Comparison of ENCODE assay signal across 8 cellular contexts in genomic region chr22:17121235-17122195, GRCh38. TPM values are rescaled to one million over a fixed set of nuclear protein-coding genes. Genes with fewer than 3 reads are reported as not detected.
DNase-seq lines count a peak whose midpoint lies in the region; ATAC-seq and TF ChIP-seq lines count a peak whose summit lies in the region.

Gene TMEM121B (minus strand): TSS chr22:17121360. CDS start chr22:17121127, 233 bp downstream.

- no peaks in the 10 kb centered on the region for H4K20me1 ChIP-seq in SK-N-SH (ENCODE audit: insufficient read depth)

- no peaks in the 10 kb centered on the region for H3K79me2 ChIP-seq in SK-N-SH (ENCODE audit: insufficient read depth)

- TF ChIP-seq EP300 in SK-N-SH (IDR thresholded peaks at IDR 0.05; ENCODE audit: borderline replicate concordance in 1 of 2, low read depth in 1 of 2, low read length in 1 of 2): no peak
- no peak for TF ChIP-seq EP300 in suprapubic skin (IDR thresholded peaks at IDR 0.05)

- H3K36me3 ChIP-seq in SK-N-SH (replicated peaks in 1 of 2; ENCODE audit: control insufficient read depth in 1 of 2, insufficient read depth in 2 of 2, low read length in 1 of 2): no peaks in the 10 kb centered on the region
- H3K36me3 ChIP-seq in endocrine pancreas (ENCODE audit: control insufficient read depth, insufficient read depth, low read length): no peaks in the 10 kb centered on the region
- no peaks in the 10 kb centered on the region for H3K36me3 ChIP-seq in suprapubic skin

- no peak for TF ChIP-seq POLR2A in suprapubic skin (IDR thresholded peaks at IDR 0.05)

- H3K9ac ChIP-seq in SK-N-SH (no peak within 1 kb of the TSS), endocrine pancreas (ENCODE audit: control insufficient read depth, insufficient read depth, low read length) (peak within 1 kb of the TSS; percentile 89)

- no peak for TF ChIP-seq CTCF in SK-N-SH (IDR thresholded peaks at IDR 0.05)
- no peak for TF ChIP-seq CTCF in suprapubic skin (IDR thresholded peaks at IDR 0.05)

- 30% methylated on average over 31 of the region's 69 CpGs for WGBS in SK-N-SH (ENCODE audit: low lambda C conversion rate)
- 27% methylated on average over 13 of the region's 69 CpGs for WGBS in suprapubic skin

- CTCF ChIA-PET in SK-N-SH (lab: Yijun Ruan, JAX): interaction anchor here (1.2 kb wide), 3 partner anchors 11 to 36 kb away, joined by 3 to 5 read pairs (median 3); no protein-coding TSS in a partner anchor

- DNase-seq in DMS79 treated with DMSO at 0.1 percent for 48 hours (lab: John Stamatoyannopoulos, UW) (peak; percentile 82), MV-4-11 (lab: John Stamatoyannopoulos, UW) (peak; percentile 63), SK-N-SH (peak; percentile 95), lung microvascular endothelial cell (ENCODE audit: low read depth in 2 of 2) (peak; percentile 42 to 43), suprapubic skin (ENCODE audit: low spot score in 2 of 2) (no peak)

- ATAC-seq in GM21423 (IDR thresholded peaks at IDR 0.05; ENCODE audit: unreplicated experiment): no peak
- ATAC-seq in GM21381 (IDR thresholded peaks at IDR 0.05; ENCODE audit: unreplicated experiment): no peak

- peak within 1 kb of the TSS; percentile 75 for H3K4me2 ChIP-seq in SK-N-SH

- H3F3A ChIP-seq in SK-N-SH (replicated peaks; ENCODE audit: insufficient read depth): peaks cover 5% of the 10 kb centered on the region

- H2AFZ ChIP-seq in SK-N-SH (ENCODE audit: low read depth): no peak within 1 kb of the TSS

- H3K4me3 ChIP-seq in SK-N-SH (ENCODE audit: low read depth in 2 of 2, low read length in 1 of 2) (peak within 1 kb of the TSS; percentile 49 to 57), endocrine pancreas (ENCODE audit: control insufficient read depth, insufficient read depth, low read length) (no peak within 1 kb of the TSS), suprapubic skin (peak within 1 kb of the TSS; percentile 62)

- H3K27ac ChIP-seq in SK-N-SH (ENCODE audit: low read depth in 2 of 2, low read length in 1 of 2) (peak within 1 kb of the TSS in 1 of 2 experiments; percentile 50; a peak in 1 of 4 replicates), suprapubic skin (no peak within 1 kb of the TSS)

- H3K27me3 ChIP-seq in SK-N-SH (ENCODE audit: insufficient read depth): peaks cover 9% of the 10 kb centered on the region; the same call in 1 of the 2 replicates
- no peaks in the 10 kb centered on the region for H3K27me3 ChIP-seq in endocrine pancreas (ENCODE audit: control insufficient read depth, insufficient read depth, low read length)
- H3K27me3 ChIP-seq in suprapubic skin: peaks cover 36% of the 10 kb centered on the region

- POLR2A ChIA-PET in SK-N-SH (lab: Yijun Ruan, JAX): interaction anchor here (0.6 to 1.7 kb wide), 4 partner anchors 16 to 262 kb away, joined by 3 to 6 read pairs (median 3); no protein-coding TSS in a partner anchor

- no peak for TF ChIP-seq RAD21 in SK-N-SH (IDR thresholded peaks at IDR 0.05; ENCODE audit: low read length)

- H3K9me3 ChIP-seq in SK-N-SH (no peaks in the 10 kb centered on the region), endocrine pancreas (ENCODE audit: control insufficient read depth, low read length) (no peaks in the 10 kb centered on the region), suprapubic skin (no peaks in the 10 kb centered on the region)

- H3K9me2 ChIP-seq in SK-N-SH: no peaks in the 10 kb centered on the region

- peaks cover 0 to 5% of the 10 kb centered on the region in 2 experiments; a peak in 1 of 4 replicates for H3K4me1 ChIP-seq in SK-N-SH (ENCODE audit: control insufficient read depth in 1 of 2, insufficient read depth in 2 of 2, low read depth in 1 of 2, low read length in 1 of 2)
- no peaks in the 10 kb centered on the region for H3K4me1 ChIP-seq in endocrine pancreas (ENCODE audit: control insufficient read depth, insufficient read depth, low read length)
- H3K4me1 ChIP-seq in suprapubic skin: peaks cover 35% of the 10 kb centered on the region

TF ChIP-seq in SK-N-SH, 30 proteins besides CTCF, POLR2A, EP300 and RAD21:
- TF ChIP-seq CHD2 (IDR thresholded peaks at IDR 0.05; ENCODE audit: low read length, partially characterized antibody) (peak; percentile 28), MXI1 (IDR thresholded peaks at IDR 0.05; ENCODE audit: low read depth, low read length) (peak; percentile 41; the same call in 1 of the 2 replicates), TAF1 (IDR thresholded peaks at IDR 0.05; ENCODE audit: borderline replicate concordance, low read depth, low read length) (no peak), RXRA (IDR thresholded peaks at IDR 0.05; ENCODE audit: borderline replicate concordance, low read depth) (no peak), ZBTB33 (IDR thresholded peaks at IDR 0.05; ENCODE audit: borderline replicate concordance, low read depth) (no peak), POLR2AphosphoS5 (IDR thresholded peaks at IDR 0.05; ENCODE audit: low read depth, low read length) (no peak)

RNA-seq across cellular contexts. Expression of gene TMEM121B, which starts in this region (rescaled TPM):
- polyA plus RNA-seq in SK-N-SH (2012; rRNA removed): 0.08 and 0.13 TPM in 2 replicates
- polyA plus RNA-seq in SK-N-SH (2012; cell fraction: cytosol; rRNA removed): 0.12 and 0.21 TPM in 2 replicates
- 0.36 and 0.63 TPM in 2 replicates for polyA plus RNA-seq in SK-N-SH (2012; cell fraction: nucleus; rRNA removed)
- total RNA-seq in lung microvascular endothelial cell (under 0.01 TPM in 2 replicates), suprapubic skin (1 to 10 TPM in 3 of 4 donors, under 1 TPM in 1; 0.76 to 1.9 (median 1.6) TPM)

Comparison
In these comparisons a context has a peak if more than half of its experiments do, and no peak if none do; other contexts are left out.
1. Peak in DNase-seq, H3K4me3 ChIP-seq and H3K4me2 ChIP-seq in SK-N-SH; RNA of the gene not detected or under 1 TPM.
2. Peak in DNase-seq in lung microvascular endothelial cell; RNA of the gene not detected or under 1 TPM.
3. DNase-seq: peak in DMS79 treated with DMSO at 0.1 percent for 48 hours (single experiment) and MV-4-11 (single experiment); none in suprapubic skin (0 of 2).